10 cellular contexts compared by ENCODE assay signal in genomic region chr18:39842042-39842791, GRCh38.
DNase-seq lines count a peak whose midpoint lies in the region; ATAC-seq, FAIRE-seq and TF ChIP-seq lines count a peak whose summit lies in the region.
"Had no signal": no experiment of that assay in that cellular context is flagged by ENCODE, and none has a peak within 500 bp of the region (broad histone marks: within the 10 kb centered on the region; RNA-seq: fewer than 3 reads in every experiment).

No MANE protein-coding gene starts in this region.

- dilution Hi-C loops in endothelial cell of umbilical vein (cut with MboI; ENCODE audit: extremely low pct_ligation_motif_present, low sequenced_read_pairs) = no loop called here

- H3K27me3 ChIP-seq in endothelial cell of umbilical vein (ENCODE audit: control insufficient read depth in 2 of 2, insufficient read depth in 2 of 2, low read length in 2 of 2) (no peaks in the 10 kb centered on the region), neural progenitor cell (no peaks in the 10 kb centered on the region)

- CTCF ChIA-PET in endothelial cell of umbilical vein (lab: Charles Lee) = interaction anchor here (0.6 to 3.0 kb wide), 9 partner anchors 8 to 318 kb away, joined by 3 to 24 read pairs (median 4); no protein-coding TSS in a partner anchor

- in situ Hi-C loops in GM13976 (cut with MboI; ENCODE audit: low sequenced_read_pairs, unreplicated experiment) = no loop called here

- H3K9me3 ChIP-seq in endothelial cell of umbilical vein (replicated peaks; ENCODE audit: control insufficient read depth, insufficient read depth, low read length) (no peaks in the 10 kb centered on the region), neural progenitor cell (ENCODE audit: low read depth) (no peaks in the 10 kb centered on the region)

- H3K4me1 ChIP-seq in endothelial cell of umbilical vein (ENCODE audit: control insufficient read depth, extremely low read depth, insufficient read depth, low read length) (peaks cover 27% of the 10 kb centered on the region), neural progenitor cell (peaks cover 52% of the 10 kb centered on the region)

- H2AFZ ChIP-seq in endothelial cell of umbilical vein (ENCODE audit: low read depth, low read length) = peak overlapping the region; percentile 88
- peak overlapping the region; percentile 83 for H2AFZ ChIP-seq in neural progenitor cell (replicated peaks)

- no TSS peak for BruUV-seq in endothelial cell of umbilical vein (replicated peaks; lab: Mats Ljungman, UMichigan)

- no peaks in the 10 kb centered on the region for H3K36me3 ChIP-seq in endothelial cell of umbilical vein (ENCODE audit: control insufficient read depth in 2 of 2, extremely low read depth in 1 of 2, insufficient read depth in 2 of 2, low read length in 2 of 2)
- H3K36me3 ChIP-seq in neural progenitor cell = no peaks in the 10 kb centered on the region

- no peak for TF ChIP-seq CTCF in AG09309 (IDR thresholded peaks at IDR 0.05; ENCODE audit: control insufficient read depth, insufficient read depth, low read depth, low read length, missing control alignments)
- no peak for TF ChIP-seq CTCF in endothelial cell of umbilical vein (IDR thresholded peaks at IDR 0.05; ENCODE audit: extremely low read depth in 1 of 2, insufficient read depth in 1 of 2, low read depth in 1 of 2, low read length in 2 of 2)
- no peak for TF ChIP-seq CTCF in neural progenitor cell (IDR thresholded peaks at IDR 0.05)
- TF ChIP-seq CTCF in GM13976 (IDR thresholded peaks at IDR 0.05; ENCODE audit: borderline replicate concordance, control extremely low read depth, extremely low read depth, insufficient read depth, missing control alignments) = no peak

- H3K4me3 Mint-ChIP-seq in neural progenitor cell = peak overlapping the region; percentile 91
- H3K4me3 Mint-ChIP-seq: activated CD4-positive, alpha-beta T cell treated with anti-CD3 and anti-CD28 coated beads, Interleukin-2, amount 10 ng/mL, durations not matched to agents 7 days and 5 days had no signal

- TF ChIP-seq POLR2A in endothelial cell of umbilical vein (IDR thresholded peaks at IDR 0.05; ENCODE audit: low read depth, low read length) = no peak

- no peak for ATAC-seq in left ventricle myocardium superior

- peaks cover 59% of the 10 kb centered on the region for H3K4me1 Mint-ChIP-seq in neural progenitor cell
- H3K4me1 Mint-ChIP-seq: activated CD4-positive, alpha-beta T cell treated with anti-CD3 and anti-CD28 coated beads, Interleukin-2, amount 10 ng/mL, durations not matched to agents 7 days and 5 days had no signal

- no peaks in the 10 kb centered on the region for H3K9me1 ChIP-seq in endothelial cell of umbilical vein (replicated peaks; ENCODE audit: control insufficient read depth, extremely low read depth, insufficient read depth, low read length)

- peaks cover 37% of the 10 kb centered on the region for H3F3A ChIP-seq in neural progenitor cell (ENCODE audit: low read depth)

- intact Hi-C loops in endothelial cell of umbilical vein (cut with micrococcal nuclease) (loop anchor here (5.0 to 10.0 kb wide), 3 partner anchors 267 to 787 kb away; no protein-coding TSS in a partner anchor), left ventricle myocardium superior (cut with micrococcal nuclease) (no loop called here)

- no peaks in the 10 kb centered on the region for H4K20me1 ChIP-seq in endothelial cell of umbilical vein (replicated peaks; ENCODE audit: control insufficient read depth, extremely low read depth, insufficient read depth, low read length)
- no peaks in the 10 kb centered on the region for H4K20me1 ChIP-seq in neural progenitor cell (ENCODE audit: low read depth)

- peak overlapping the region; percentile 57 for H3K4me2 ChIP-seq in endothelial cell of umbilical vein (ENCODE audit: insufficient read depth, low read length)
- peak overlapping the region; percentile 90 for H3K4me2 ChIP-seq in neural progenitor cell

- H3K27ac ChIP-seq in endothelial cell of umbilical vein (ENCODE audit: insufficient read depth, low read depth, low read length) (no peak overlapping the region), neural progenitor cell (peak overlapping the region; percentile 36)

- peak overlapping the region; percentile 94 for H3K27ac Mint-ChIP-seq in neural progenitor cell
- H3K27ac Mint-ChIP-seq: activated CD4-positive, alpha-beta T cell treated with anti-CD3 and anti-CD28 coated beads, Interleukin-2, amount 10 ng/mL, durations not matched to agents 7 days and 5 days had no signal

- no peaks in the 10 kb centered on the region for H3K36me3 Mint-ChIP-seq in neural progenitor cell

- H3K27me3 Mint-ChIP-seq in neural progenitor cell (ENCODE audit: insufficient read depth, low read depth) = peaks cover 3% of the 10 kb centered on the region

- DNase-seq in AG09309 (ENCODE audit: low read depth) (no peak), NCI-H146 treated with DMSO at 0.1 percent for 48 hours (lab: John Stamatoyannopoulos, UW; ENCODE audit: unreplicated experiment) (peak; percentile 80), endothelial cell of umbilical vein (ENCODE audit: low read depth, low spot score) (peak; percentile 3), neural progenitor cell (ENCODE audit: low spot score) (peak; percentile 50), GM13976 (ENCODE audit: low spot score) (no peak), NCI-H128 (lab: John Stamatoyannopoulos, UW; ENCODE audit: unreplicated experiment) (no peak), left ventricle myocardium superior (no peak)
- no peak for DNase-seq in stimulated activated CD4-positive, alpha-beta T cell treated with anti-CD3 and anti-CD28 coated beads, Interleukin-4, amount 100 ng/mL, for 4 hours
- DNase-seq: activated CD4-positive, alpha-beta T cell treated with anti-CD3 and anti-CD28 coated beads, Interleukin-2, amount 10 ng/mL, durations not matched to agents 7 days and 5 days; stimulated activated naive CD4-positive, alpha-beta T cell treated with Interleukin-2 at 50 U/mL for 16 hours had no signal

- FAIRE-seq in endothelial cell of umbilical vein (lab: Jason Lieb, UNC) = no peak

- H3K4me3 ChIP-seq in AG09309 (ENCODE audit: control insufficient read depth, low read depth, low read length) (peak overlapping the region; percentile 32; the same call in 1 of the 2 replicates), endothelial cell of umbilical vein (replicated peaks in 1 of 3; ENCODE audit: insufficient read depth in 1 of 3, low read depth in 1 of 3, low read length in 3 of 3) (peak overlapping the region in 2 of 3 experiments; percentile 24 to 44), neural progenitor cell (peak overlapping the region; percentile 68)

- peaks cover 2% of the 10 kb centered on the region for H3K9me3 Mint-ChIP-seq in neural progenitor cell

- POLR2A ChIA-PET in endothelial cell of umbilical vein (lab: Charles Lee) = interaction anchor here (0.6 kb wide), 1 partner anchor 44 kb away, joined by 4 read pairs; no protein-coding TSS in a partner anchor

- H3K79me2 ChIP-seq in endothelial cell of umbilical vein (ENCODE audit: control insufficient read depth, insufficient read depth, low read length) (no peaks in the 10 kb centered on the region), neural progenitor cell (ENCODE audit: low read depth) (no peaks in the 10 kb centered on the region)

- H3K9ac ChIP-seq in endothelial cell of umbilical vein (replicated peaks; ENCODE audit: extremely low read depth, insufficient read depth, low read length) (peak overlapping the region; percentile 50), neural progenitor cell (no peak overlapping the region)

TF ChIP-seq in endothelial cell of umbilical vein, 7 proteins besides CTCF, POLR2A, EP300 and RAD21:
- TF ChIP-seq MAX (IDR thresholded peaks at IDR 0.05; ENCODE audit: insufficient read depth, insufficient read length) (no peak), JUN (IDR thresholded peaks at IDR 0.05; ENCODE audit: borderline replicate concordance, insufficient read depth, insufficient read length, low read depth) (no peak), GATA2 (IDR thresholded peaks at IDR 0.05; ENCODE audit: insufficient read depth, insufficient read length, low read depth, low read length) (no peak), FOS (IDR thresholded peaks at IDR 0.05; ENCODE audit: borderline replicate concordance, insufficient read depth, low read length) (no peak), EZH2 (IDR thresholded peaks at IDR 0.05; ENCODE audit: borderline replicate concordance, low read depth, low read length, severe bottlenecking) (no peak), MYC (IDR thresholded peaks at IDR 0.05; ENCODE audit: low read depth, low read length) (no peak), POLR2AphosphoS5 (IDR thresholded peaks at IDR 0.05; ENCODE audit: insufficient read depth, low read depth, low read length) (no peak)

Comparison
In these comparisons a context has a peak if more than half of its experiments do, and no peak if none do; other contexts are left out.
1. DNase-seq: peak in NCI-H146 treated with DMSO at 0.1 percent for 48 hours (single experiment), endothelial cell of umbilical vein (single experiment) and neural progenitor cell (single experiment); none in AG09309 (single experiment), GM13976 (single experiment), stimulated activated CD4-positive, alpha-beta T cell treated with anti-CD3 and anti-CD28 coated beads, Interleukin-4, amount 100 ng/mL, for 4 hours (0 of 2), NCI-H128 (single experiment) and left ventricle myocardium superior (single experiment).
2. Peak in every context shown above with its lines, with median percentiles within 50 percentile points of each other: H3K4me3 ChIP-seq.